In the genomic region with DNA sequence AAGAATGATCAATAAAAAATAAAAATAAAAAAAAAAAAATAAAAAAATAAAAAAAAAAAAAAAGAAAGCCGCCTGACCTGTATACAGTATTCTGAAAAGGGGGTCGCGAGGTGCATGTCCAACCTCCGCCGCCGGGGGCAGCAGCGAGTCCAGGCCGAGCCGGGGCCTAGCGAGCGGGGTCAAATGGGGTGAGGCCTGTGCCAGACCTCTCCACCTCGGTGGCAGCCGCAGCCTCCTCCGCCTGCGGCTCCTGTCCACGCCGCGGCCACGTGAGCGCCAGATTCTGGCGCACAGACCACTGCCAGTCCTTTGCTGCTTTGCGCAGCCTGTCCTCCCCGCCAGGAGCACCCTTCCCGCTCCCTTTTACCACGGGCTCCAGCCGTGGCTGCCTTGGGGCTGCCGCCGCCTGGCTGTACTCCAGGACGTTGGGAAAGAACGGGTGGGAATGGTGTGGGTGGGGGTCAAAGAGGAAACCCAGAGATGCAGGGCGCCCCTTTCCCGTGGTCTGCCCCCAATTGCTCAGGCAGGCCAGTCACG, we compare ENCODE assay signal across 1 cellular context.
A peak's percentile ranks its signal among the peaks of the same experiment; 100 is the strongest.
TF ChIP-seq lines count a peak whose summit lies in the region.

No MANE protein-coding gene starts in this region.

TF ChIP-seq in K562, 482 proteins besides CTCF, POLR2A, EP300 and RAD21 (continued from another document and continues in another):
- TF ChIP-seq PCBP1 (IDR thresholded peaks at IDR 0.05; ENCODE audit: low read depth, low read length, poor library complexity, severe bottlenecking) (peak; percentile 78), VEZF1 (CRISPR knock-in tag; IDR thresholded peaks at IDR 0.05) (0 out of 2 replicates have a peak, but pooled peaks have one; percentile 36), ZSCAN29 (IDR thresholded peaks at IDR 0.05) (no peak), STAT6 (CRISPR knock-in tag; IDR thresholded peaks at IDR 0.05) (no peak), SRSF7 (optimal IDR thresholded peaks at IDR 0.05; ENCODE audit: low read depth, low read length) (no peak), DNMT1 (IDR thresholded peaks at IDR 0.05) (no peak), ASH1L (IDR thresholded peaks at IDR 0.05; ENCODE audit: borderline replicate concordance, low read depth, partially characterized antibody) (no peak), RBM15 (IDR thresholded peaks at IDR 0.05; ENCODE audit: insufficient read depth, low read length) (no peak), ZNF586 (CRISPR knock-in tag; conservative IDR thresholded peaks at IDR 0.05) (no peak), ATF7 (IDR thresholded peaks at IDR 0.05) (peak; percentile 56), SMAD4 (CRISPR knock-in tag; conservative IDR thresholded peaks at IDR 0.05) (peak; percentile 97), CGGBP1 (CRISPR knock-in tag; IDR thresholded peaks at IDR 0.05) (no peak), ZNF232 (CRISPR knock-in tag; IDR thresholded peaks at IDR 0.05) (no peak), DPF2 (IDR thresholded peaks at IDR 0.05) (no peak), HEY1 (CRISPR knock-in tag; IDR thresholded peaks at IDR 0.05; ENCODE audit: borderline replicate concordance) (no peak), ZNF217 (CRISPR knock-in tag; IDR thresholded peaks at IDR 0.05) (no peak), GABPB2 (CRISPR knock-in tag; conservative IDR thresholded peaks at IDR 0.05) (no peak), CSDE1 (IDR thresholded peaks at IDR 0.05) (no peak), TEAD4 (IDR thresholded peaks at IDR 0.05; ENCODE audit: low read length) (peak; percentile 42), TEAD4 (CRISPR knock-in tag; IDR thresholded peaks at IDR 0.05; ENCODE audit: borderline replicate concordance) (no peak), CEBPG (CRISPR knock-in tag; IDR thresholded peaks at IDR 0.05) (no peak), CEBPG (tag; conservative IDR thresholded peaks at IDR 0.05 in 1 of 2, IDR thresholded peaks at IDR 0.05 in 1 of 2) (no peak), PKNOX1 (IDR thresholded peaks at IDR 0.05) (no peak), HNRNPK (IDR thresholded peaks at IDR 0.05; ENCODE audit: low read depth, low read length, poor library complexity, severe bottlenecking) (no peak), ZNF140 (CRISPR knock-in tag; IDR thresholded peaks at IDR 0.05) (no peak), SLC30A9 (CRISPR knock-in tag; IDR thresholded peaks at IDR 0.05) (no peak), MAFG (tag; conservative IDR thresholded peaks at IDR 0.05) (no peak), ILK (tag; IDR thresholded peaks at IDR 0.05; ENCODE audit: borderline replicate concordance, low read depth) (no peak), ZNF75A (CRISPR knock-in tag; IDR thresholded peaks at IDR 0.05) (no peak), ZFP91 (CRISPR knock-in tag; IDR thresholded peaks at IDR 0.05) (no peak), CREB5 (CRISPR knock-in tag; IDR thresholded peaks at IDR 0.05) (no peak), RCOR1 (IDR thresholded peaks at IDR 0.05; ENCODE audit: borderline replicate concordance in 1 of 2, low read depth in 2 of 2, low read length in 2 of 2) (peak in 1 of 2 experiments; percentile 83; a peak in 2 of 4 replicates), NR2F6 (CRISPR knock-in tag; IDR thresholded peaks at IDR 0.05) (no peak), XRCC3 (IDR thresholded peaks at IDR 0.05) (no peak), ESRRB (CRISPR knock-in tag; IDR thresholded peaks at IDR 0.05; ENCODE audit: borderline replicate concordance) (no peak), BCOR (IDR thresholded peaks at IDR 0.05) (peak; percentile 47), SOX6 (IDR thresholded peaks at IDR 0.05) (peak; percentile 70), ZBTB5 (IDR thresholded peaks at IDR 0.05) (no peak), HMG20B (CRISPR knock-in tag; IDR thresholded peaks at IDR 0.05) (no peak), ELF1 (tag; IDR thresholded peaks at IDR 0.05) (no peak), MBD2 (IDR thresholded peaks at IDR 0.05; ENCODE audit: borderline replicate concordance, low read depth) (no peak), BCL6 (CRISPR knock-in tag; IDR thresholded peaks at IDR 0.05) (no peak), GABPB1 (CRISPR knock-in tag; IDR thresholded peaks at IDR 0.05) (0 out of 2 replicates have a peak, but pooled peaks have one; percentile 42), MEF2A (IDR thresholded peaks at IDR 0.05; ENCODE audit: control insufficient read depth, low read depth, low read length) (no peak), FOXJ3 (CRISPR knock-in tag; IDR thresholded peaks at IDR 0.05) (no peak), ZKSCAN8 (CRISPR knock-in tag; IDR thresholded peaks at IDR 0.05) (no peak), CC2D1A (IDR thresholded peaks at IDR 0.05) (no peak), FIP1L1 (IDR thresholded peaks at IDR 0.05; ENCODE audit: low read depth, low read length, poor library complexity, severe bottlenecking) (peak; percentile 73), E2F1 (CRISPR knock-in tag; IDR thresholded peaks at IDR 0.05) (no peak)
- TF ChIP-seq, protein P1, sequence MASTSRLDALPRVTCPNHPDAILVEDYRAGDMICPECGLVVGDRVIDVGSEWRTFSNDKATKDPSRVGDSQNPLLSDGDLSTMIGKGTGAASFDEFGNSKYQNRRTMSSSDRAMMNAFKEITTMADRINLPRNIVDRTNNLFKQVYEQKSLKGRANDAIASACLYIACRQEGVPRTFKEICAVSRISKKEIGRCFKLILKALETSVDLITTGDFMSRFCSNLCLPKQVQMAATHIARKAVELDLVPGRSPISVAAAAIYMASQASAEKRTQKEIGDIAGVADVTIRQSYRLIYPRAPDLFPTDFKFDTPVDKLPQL (IDR thresholded peaks at IDR 0.05; ENCODE audit: extremely low read depth, insufficient read length) = no peak
- TF ChIP-seq, protein P2, sequence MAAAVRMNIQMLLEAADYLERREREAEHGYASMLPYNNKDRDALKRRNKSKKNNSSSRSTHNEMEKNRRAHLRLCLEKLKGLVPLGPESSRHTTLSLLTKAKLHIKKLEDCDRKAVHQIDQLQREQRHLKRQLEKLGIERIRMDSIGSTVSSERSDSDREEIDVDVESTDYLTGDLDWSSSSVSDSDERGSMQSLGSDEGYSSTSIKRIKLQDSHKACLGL (CRISPR knock-in tag; IDR thresholded peaks at IDR 0.05; ENCODE audit: borderline replicate concordance, poor library complexity, severe bottlenecking) = no peak
- TF ChIP-seq, protein P3, sequence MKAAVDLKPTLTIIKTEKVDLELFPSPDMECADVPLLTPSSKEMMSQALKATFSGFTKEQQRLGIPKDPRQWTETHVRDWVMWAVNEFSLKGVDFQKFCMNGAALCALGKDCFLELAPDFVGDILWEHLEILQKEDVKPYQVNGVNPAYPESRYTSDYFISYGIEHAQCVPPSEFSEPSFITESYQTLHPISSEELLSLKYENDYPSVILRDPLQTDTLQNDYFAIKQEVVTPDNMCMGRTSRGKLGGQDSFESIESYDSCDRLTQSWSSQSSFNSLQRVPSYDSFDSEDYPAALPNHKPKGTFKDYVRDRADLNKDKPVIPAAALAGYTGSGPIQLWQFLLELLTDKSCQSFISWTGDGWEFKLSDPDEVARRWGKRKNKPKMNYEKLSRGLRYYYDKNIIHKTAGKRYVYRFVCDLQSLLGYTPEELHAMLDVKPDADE (conservative IDR thresholded peaks at IDR 0.05; ENCODE audit: control insufficient read depth, low read depth, low read length) = no peak; the same call in 1 of the 2 replicates
- TF ChIP-seq, protein P4, sequence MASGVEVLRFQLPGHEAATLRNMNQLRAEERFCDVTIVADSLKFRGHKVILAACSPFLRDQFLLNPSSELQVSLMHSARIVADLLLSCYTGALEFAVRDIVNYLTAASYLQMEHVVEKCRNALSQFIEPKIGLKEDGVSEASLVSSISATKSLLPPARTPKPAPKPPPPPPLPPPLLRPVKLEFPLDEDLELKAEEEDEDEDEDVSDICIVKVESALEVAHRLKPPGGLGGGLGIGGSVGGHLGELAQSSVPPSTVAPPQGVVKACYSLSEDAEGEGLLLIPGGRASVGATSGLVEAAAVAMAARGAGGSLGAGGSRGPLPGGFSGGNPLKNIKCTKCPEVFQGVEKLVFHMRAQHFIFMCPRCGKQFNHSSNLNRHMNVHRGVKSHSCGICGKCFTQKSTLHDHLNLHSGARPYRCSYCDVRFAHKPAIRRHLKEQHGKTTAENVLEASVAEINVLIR (CRISPR knock-in tag; IDR thresholded peaks at IDR 0.05) = no peak
